In genomic region chr6:105985098-105985815, GRCh38 we compare ENCODE assay signal across 1 cellular context.
TF ChIP-seq lines count a peak whose summit lies in the region.

No MANE protein-coding gene starts in this region.

TF ChIP-seq in K562, 482 proteins besides CTCF, POLR2A, EP300 and RAD21 (continued from another document):
- TF ChIP-seq THAP12 (CRISPR knock-in tag; IDR thresholded peaks at IDR 0.05): no peak
- TF ChIP-seq PHF21A (IDR thresholded peaks at IDR 0.05; ENCODE audit: borderline replicate concordance, low read depth): no peak
- no peak for TF ChIP-seq ZNF764 (CRISPR knock-in tag; IDR thresholded peaks at IDR 0.05; ENCODE audit: low read depth)
- no peak for TF ChIP-seq ZNF41 (CRISPR knock-in tag; conservative IDR thresholded peaks at IDR 0.05)
